ENCODE assay signal across 7 cellular contexts in the genomic region with DNA sequence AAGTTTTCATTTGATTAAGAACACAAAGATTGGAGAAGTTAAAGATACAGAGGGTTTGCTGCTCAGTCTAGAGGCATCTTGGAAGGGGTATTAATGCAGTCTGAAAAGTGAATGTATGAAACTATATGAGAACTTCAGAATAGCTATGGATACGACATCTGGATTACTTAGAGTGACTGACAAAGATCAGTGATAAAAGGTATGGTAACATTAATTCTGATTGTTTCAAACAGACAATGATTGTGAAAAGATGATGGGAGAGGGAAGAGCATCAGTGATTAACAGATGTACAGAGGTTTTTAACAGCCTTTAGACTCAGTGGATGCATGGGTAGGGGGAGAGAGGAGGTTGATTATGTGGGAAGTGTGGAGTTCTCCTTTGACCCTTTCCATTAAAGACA.
"Had no signal": no experiment of that assay in that cellular context is flagged by ENCODE, and none has a peak within 500 bp of the region (broad histone marks: within the 10 kb centered on the region; RNA-seq: fewer than 3 reads in every experiment).

No MANE protein-coding gene starts in this region.

- H3K27ac ChIP-seq: HL-60, KMS-11 had no signal

- H3K9ac ChIP-seq: KMS-11 had no signal

- DNase-seq: IMR-90, KBM-7, KG1 had no signal

- ATAC-seq: HepG2 had no signal

- H3K4me2 ChIP-seq: KMS-11 had no signal

- FAIRE-seq: HepG2, HTR-8/SVneo had no signal
